23 cellular contexts compared by ENCODE assay signal in the genomic region with DNA sequence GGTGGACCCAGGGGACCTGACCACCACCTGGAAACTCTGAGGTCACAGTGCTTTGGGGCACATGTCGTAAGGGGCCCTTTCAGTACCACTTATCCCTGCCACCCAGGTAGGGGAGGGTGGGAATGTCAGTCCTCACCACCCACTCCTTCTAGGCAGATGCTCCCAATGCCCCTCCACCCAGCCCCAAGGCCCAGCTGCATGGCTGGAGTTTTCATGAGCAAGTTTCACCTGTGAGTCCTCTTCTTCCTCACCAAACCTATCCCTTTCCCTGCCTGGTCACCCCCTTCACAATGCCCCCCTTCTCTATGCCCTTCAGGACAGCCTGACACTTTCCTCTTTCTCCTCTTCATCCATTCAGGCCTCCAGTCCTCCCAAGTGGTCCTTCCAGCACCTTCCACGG. TPM values are rescaled to one million over a fixed set of nuclear protein-coding genes. Genes with fewer than 3 reads are reported as not detected.
A peak's percentile ranks its signal among the peaks of the same experiment; 100 is the strongest.
DNase-seq lines count a peak whose midpoint lies in the region; ATAC-seq, FAIRE-seq and TF ChIP-seq lines count a peak whose summit lies in the region.
"Had no signal": no experiment of that assay in that cellular context is flagged by ENCODE, and none has a peak within 500 bp of the region (broad histone marks: within the 10 kb centered on the region; RNA-seq: fewer than 3 reads in every experiment).

No MANE protein-coding gene starts in this region.

- H3K9ac ChIP-seq in HUES6 (ENCODE audit: low read length) (peak overlapping the region; percentile 22), GM12878 (ENCODE audit: control insufficient read depth, insufficient read depth, low read length) (no peak overlapping the region)

- H3K36me3 ChIP-seq in HUES6 (ENCODE audit: control insufficient read depth, insufficient read depth, low read length) (peaks cover 4% of the 10 kb centered on the region; the same call in 1 of the 2 replicates), GM12878 (ENCODE audit: control insufficient read depth in 2 of 2, insufficient read depth in 2 of 2, low read length in 1 of 2) (no peaks in the 10 kb centered on the region), lower lobe of right lung (no peaks in the 10 kb centered on the region), thyroid gland (no peaks in the 10 kb centered on the region)
- H3K36me3 ChIP-seq: sigmoid colon had no signal

- CTCF ChIA-PET in GM12878 (lab: Yijun Ruan, JAX) = interaction anchor here (0.5 to 1.8 kb wide), 4 partner anchors 8 to 342 kb away, joined by 3 to 6 read pairs (median 3); partner anchors contain the start of gene FAM174B

- H3K27me3 ChIP-seq in HUES6 (ENCODE audit: control insufficient read depth, insufficient read depth, low read length) = no peaks in the 10 kb centered on the region
- H3K27me3 ChIP-seq in GM12878 (replicated peaks in 1 of 2; ENCODE audit: control insufficient read depth in 2 of 2, insufficient read depth in 2 of 2, low read length in 1 of 2) = no peaks in the 10 kb centered on the region
- no peaks in the 10 kb centered on the region for H3K27me3 ChIP-seq in lower lobe of right lung (ENCODE audit: low read depth)
- no peaks in the 10 kb centered on the region for H3K27me3 ChIP-seq in thyroid gland
- H3K27me3 ChIP-seq: sigmoid colon, tibial nerve had no signal

- FAIRE-seq in GM12878 (lab: Jason Lieb, UNC) = no peak
- FAIRE-seq: G401.6, islet of Langerhans had no signal

- H3K4me3 ChIP-seq in HUES6 (ENCODE audit: low read depth, low read length) (no peak overlapping the region), GM12878 (no peak overlapping the region), lower lobe of right lung (no peak overlapping the region), thyroid gland (replicated peaks in 1 of 3) (no peak overlapping the region)
- H3K4me3 ChIP-seq: sigmoid colon, tibial nerve had no signal

- H3K4me1 ChIP-seq in HUES6 (ENCODE audit: control insufficient read depth, insufficient read depth, low read length) = peaks cover 65% of the 10 kb centered on the region
- H3K4me1 ChIP-seq in GM12878 (ENCODE audit: control insufficient read depth, insufficient read depth, low read length) = peaks cover 17% of the 10 kb centered on the region
- H3K4me1 ChIP-seq in lower lobe of right lung = peaks cover 16% of the 10 kb centered on the region
- H3K4me1 ChIP-seq in thyroid gland = peaks cover 66 to 70% of the 10 kb centered on the region in 2 donors

- TF ChIP-seq CTCF in GM12878 (IDR thresholded peaks at IDR 0.05 in 2 of 3, conservative IDR thresholded peaks at IDR 0.05 in 1 of 3; ENCODE audit: control insufficient read depth in 2 of 3, extremely low read depth in 1 of 3, insufficient read depth in 1 of 3, low read depth in 3 of 3, low read length in 3 of 3) = no peak
- TF ChIP-seq CTCF in lower lobe of right lung (IDR thresholded peaks at IDR 0.05) = no peak
- TF ChIP-seq CTCF in thyroid gland (IDR thresholded peaks at IDR 0.05) = no peak

- TF ChIP-seq RAD21 in GM12878 (IDR thresholded peaks at IDR 0.05; ENCODE audit: insufficient read depth, low read depth, low read length) = no peak

- no peak overlapping the region for H2AFZ ChIP-seq in GM12878 (ENCODE audit: control insufficient read depth, low read depth, low read length)

- SMC1A ChIA-PET in GM12878 (lab: Charles Lee; ENCODE audit: uncharacterized antibody, unreplicated experiment) = interaction anchor here (1.4 to 1.6 kb wide), 2 partner anchors 11 to 12 kb away, joined by 3 to 4 read pairs; no protein-coding TSS in a partner anchor

- RAD21 ChIA-PET in GM12878 (lab: Charles Lee; ENCODE audit: unreplicated experiment) = no interaction called here

- in situ Hi-C loops in GM12878 (cut with MboI) = no loop called here

- H4K20me1 ChIP-seq in GM12878 (ENCODE audit: control insufficient read depth, insufficient read depth) = no peaks in the 10 kb centered on the region

- intact Hi-C loops in GM12878 (cut with micrococcal nuclease; ENCODE audit: unreplicated experiment) (no loop called here), lower lobe of right lung (cut with DNase I) (no loop called here), thyroid gland (cut with DNase I) (no loop called here), left cardiac atrium (cut with DNase I) (loop anchor here in 1 of 2 donors (10.0 kb wide), 1 partner anchor 61 kb away; no protein-coding TSS in a partner anchor)

- H3K9me3 ChIP-seq in HUES6 (ENCODE audit: control insufficient read depth, insufficient read depth, low read depth, low read length) (peaks cover 4% of the 10 kb centered on the region; the same call in 1 of the 2 replicates), GM12878 (replicated peaks; ENCODE audit: control insufficient read depth, insufficient read depth, low read length) (peaks cover 12% of the 10 kb centered on the region; the same call in 2 of the 3 replicates), lower lobe of right lung (peaks cover 5% of the 10 kb centered on the region), thyroid gland (no peaks in the 10 kb centered on the region)
- H3K9me3 ChIP-seq: sigmoid colon had no signal

- DNase-seq in GM12878 (ENCODE audit: low read depth, low spot score) = no peak
- no peak for DNase-seq in lower lobe of right lung
- no peak for DNase-seq in thyroid gland
- DNase-seq in nucleus accumbens (lab: John Stamatoyannopoulos, UW) = no peak
- DNase-seq in NCI-H524 treated with DMSO at 0.1 percent for 48 hours (lab: John Stamatoyannopoulos, UW) = no peak
- DNase-seq in left cardiac atrium = no peak
- no peak for DNase-seq in inferior parietal cortex (ENCODE audit: extremely low spot score)
- DNase-seq: activated CD4-positive, alpha-beta memory T cell treated with anti-CD3 and anti-CD28 coated beads for 36 hours; activated CD4-positive, CD25-positive, alpha-beta regulatory T cell; activated effector memory CD4-positive, alpha-beta T cell treated with anti-CD3 and anti-CD28 coated beads, Interleukin-2, amount 50 U/mL, for 16 hours; activated T-cell treated with anti-CD3 and anti-CD28 coated beads for 4 hours; CD4-positive, alpha-beta memory T cell; effector CD4-positive, alpha-beta T cell; foreskin melanocyte; hypothalamus; NCI-H2081 treated with DMSO at 0.1 percent for 48 hours; SHP77 treated with DMSO at 0.1 percent for 48 hours; sigmoid colon; T1000 had no signal

- no TSS peak for BruUV-seq in GM12878 (replicated peaks; lab: Mats Ljungman, UMichigan)

- H3K4me2 ChIP-seq in GM12878 (ENCODE audit: control insufficient read depth, insufficient read depth) = peak overlapping the region; percentile 26; the same call in 1 of the 2 replicates

- peaks cover 58% of the 10 kb centered on the region for H3K79me2 ChIP-seq in GM12878 (ENCODE audit: control insufficient read depth, insufficient read depth, low read length)

- 0% methylated on average over 2 of the region's 2 CpGs for WGBS in GM12878 (ENCODE audit: insufficient coverage, insufficient replicate concordance, low lambda C conversion rate, missing lambda C conversion rate)
- 29 to 43% methylated on average over 2 of the region's 2 CpGs for WGBS in thyroid gland, 2 donors

- H3K27ac ChIP-seq in HUES6 (ENCODE audit: low read depth, low read length) (peak overlapping the region; percentile 95), GM12878 (ENCODE audit: control insufficient read depth, insufficient read depth) (no peak overlapping the region), lower lobe of right lung (peak overlapping the region; percentile 31), thyroid gland (peak overlapping the region; percentile 81 to 90 (median 83))
- H3K27ac ChIP-seq: sigmoid colon, tibial nerve had no signal

- POLR2A ChIA-PET in GM12878 (lab: Charles Lee) = interaction anchor here (0.5 to 0.8 kb wide), 3 partner anchors 11 to 286 kb away, joined by 3 to 7 read pairs (median 3); no protein-coding TSS in a partner anchor

- no peak for TF ChIP-seq EP300 in GM12878 (IDR thresholded peaks at IDR 0.05; ENCODE audit: borderline replicate concordance in 1 of 2, control insufficient read depth in 1 of 2, low read depth in 2 of 2, low read length in 2 of 2)

- ATAC-seq in GM12878 = no peak
- peak; percentile 9 to 25 for ATAC-seq in lower lobe of right lung
- no peak for ATAC-seq in left cardiac atrium

- TF ChIP-seq POLR2A in GM12878 (IDR thresholded peaks at IDR 0.05; ENCODE audit: low read depth, low read length) (no peak), thyroid gland (IDR thresholded peaks at IDR 0.05) (no peak)

TF ChIP-seq in GM12878, 131 proteins besides CTCF, POLR2A, EP300 and RAD21 (continues in another document):
- TF ChIP-seq IKZF2 (IDR thresholded peaks at IDR 0.05) = no peak
- TF ChIP-seq IKZF1 (conservative IDR thresholded peaks at IDR 0.05) = 0 out of 2 replicates have a peak, but pooled peaks have one; percentile 13
- TF ChIP-seq NR2F1 (conservative IDR thresholded peaks at IDR 0.05) = 0 out of 2 replicates have a peak, but pooled peaks have one; percentile 42

RNA-seq across cellular contexts. Expression of gene FAM174B, which starts 9.8 kb away (rescaled TPM):
- total RNA-seq in GM12878 (2013; cell fraction: nucleolus; rRNA removed) = 19.8 and 20.0 TPM in 2 replicates
- total RNA-seq in GM12878 (2014; rRNA removed) (3.0 and 4.1 TPM in 2 replicates), GM12878 (2014; rRNA removed; fragmentation: Illumina TruSeq; extraction: Trizol) (2.8 and 3.9 TPM in 2 replicates), GM12878 (2021) (8.0 and 10.7 TPM in 2 replicates), lower lobe of right lung (57.7 TPM), thyroid gland (10 to 100 TPM; 51.9 to 69.4 (median 61.4) TPM), left cardiac atrium (10 to 100 TPM in 1 of 2 donors, 1 to 10 TPM in 1; 9.9 to 15.6 TPM)
- 11.6 TPM for polyA plus RNA-seq in GM12878 (2011; ENCODE audit: low read depth)
- polyA plus RNA-seq in GM12878 (2011; rRNA removed) (12.1 and 15.9 TPM in 2 replicates), GM12878 (2014; fragmentation: Illumina TruSeq; extraction: Trizol) (6.6 and 7.0 TPM in 2 replicates), GM12878 (2014; fragmentation: Nextera tagmentation; extraction: Ambion mirVana) (1 to 10 TPM in 1 of 2 experiments, under 1 TPM in 1; 0.71 to 2.4 TPM), GM12878 (2014; rRNA removed) (4.3 and 5.3 TPM in 2 replicates), GM12878 (2016; fragmentation: Nextera tagmentation; extraction: Ambion mirVana) (1 to 10 TPM; 4.1 to 6.5 TPM)
- polyA plus RNA-seq in GM12878 (2011; cell fraction: cytosol; rRNA removed) = 12.6 and 20.8 TPM in 2 replicates
- polyA plus RNA-seq in GM12878 (2011; cell fraction: nucleus; rRNA removed) = 5.0 and 7.8 TPM in 2 replicates
- 27.8 and 39.8 TPM in 2 replicates for polyA plus RNA-seq in GM12878 (2012)
- 20.9 and 22.8 TPM in 2 replicates for polyA minus RNA-seq in GM12878 (2011; rRNA and poly(A)+ RNA removed)
- polyA minus RNA-seq in GM12878 (2011; cell fraction: cytosol; rRNA and poly(A)+ RNA removed) = 5.3 and 10.3 TPM in 2 replicates
- polyA minus RNA-seq in GM12878 (2011; cell fraction: nucleus; rRNA and poly(A)+ RNA removed) = 7.4 and 21.9 TPM in 2 replicates

Comparison
In these comparisons a context has a peak if more than half of its experiments do, and no peak if none do; other contexts are left out.
1. ATAC-seq: peak in lower lobe of right lung (2 of 2); none in GM12878 (single experiment) and left cardiac atrium (0 of 2).